Comparison of ENCODE assay signal across 10 cellular contexts in the genomic region with DNA sequence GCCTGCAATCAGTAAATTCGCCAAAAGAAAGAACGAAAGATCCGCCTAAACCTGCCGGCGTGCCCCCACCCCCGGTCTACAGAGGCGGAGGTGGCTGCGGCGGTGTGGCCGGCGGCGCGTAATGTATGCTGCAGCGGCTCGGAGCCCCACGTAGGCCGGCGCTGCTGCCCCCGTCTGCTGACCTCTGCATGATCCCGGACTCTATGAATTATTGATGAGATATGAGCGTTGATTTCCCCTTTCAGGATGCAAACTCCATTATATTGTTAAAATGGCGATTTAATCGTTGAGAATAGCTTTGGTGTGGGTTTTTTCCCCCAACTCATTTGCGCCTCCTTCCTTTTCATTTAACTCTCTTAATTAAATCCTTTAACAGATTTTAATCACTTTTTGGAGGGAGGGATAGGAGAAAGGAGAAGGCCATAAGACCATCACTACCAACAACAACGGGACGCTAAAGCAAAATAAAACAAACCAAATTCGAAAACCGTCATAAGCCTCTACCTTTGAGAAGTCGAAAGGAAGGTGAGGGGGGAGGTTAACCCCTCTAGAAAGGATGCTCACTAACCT. TPM values are rescaled to one million over a fixed set of nuclear protein-coding genes. Genes with fewer than 3 reads are reported as not detected.
DNase-seq lines count a peak whose midpoint lies in the region; ATAC-seq, FAIRE-seq and TF ChIP-seq lines count a peak whose summit lies in the region.
"Had no signal": no experiment of that assay in that cellular context is flagged by ENCODE, and none has a peak within 500 bp of the region (broad histone marks: within the 10 kb centered on the region; RNA-seq: fewer than 3 reads in every experiment).

No MANE protein-coding gene starts in this region.

- H3K27me3 ChIP-seq in tibial nerve, result peaks cover 0 to 100% of the 10 kb centered on the region in 2 donors
- H3K27me3 ChIP-seq: MG63 had no signal

- intact Hi-C loops in activated CD8-positive, alpha-beta T cell treated with anti-CD3 and anti-CD28 coated beads for 36 hours (cut with micrococcal nuclease), result no loop called here
- intact Hi-C loops in kidney (cut with DNase I), result no loop called here

- POLR2A ChIA-PET in activated CD8-positive, alpha-beta T cell treated with anti-CD3 and anti-CD28 coated beads for 36 hours (lab: Charles Lee), result interaction anchor here (0.8 to 1.3 kb wide), 2 partner anchors 37 to 45 kb away, joined by 3 read pairs; no protein-coding TSS in a partner anchor

- no peak for TF ChIP-seq EP300 in tibial nerve (IDR thresholded peaks at IDR 0.05)

- H3K4me3 Mint-ChIP-seq in activated T-cell treated with anti-CD3 and anti-CD28 coated beads, Interleukin-2, amount 50 U/mL, for 4 hours, result peak overlapping the region; percentile 85
- H3K4me3 Mint-ChIP-seq in activated CD8-positive, alpha-beta T cell treated with anti-CD3 and anti-CD28 coated beads for 36 hours, result peak overlapping the region; percentile 89

- H3K4me3 ChIP-seq in kidney (ENCODE audit: low read length in 2 of 2) (peak overlapping the region; percentile 88 to 93), tibial nerve (peak overlapping the region; percentile 43 to 63 (median 48))

- CTCF ChIA-PET in activated CD8-positive, alpha-beta T cell treated with anti-CD3 and anti-CD28 coated beads for 36 hours (lab: Charles Lee), result interaction anchor here (1.2 to 2.1 kb wide), 4 partner anchors 27 to 127 kb away, joined by 3 to 10 read pairs (median 6); no protein-coding TSS in a partner anchor

- peaks cover 29% of the 10 kb centered on the region for H3K4me1 Mint-ChIP-seq in activated T-cell treated with anti-CD3 and anti-CD28 coated beads, Interleukin-2, amount 50 U/mL, for 4 hours (ENCODE audit: low read depth)
- H3K4me1 Mint-ChIP-seq in activated CD8-positive, alpha-beta T cell treated with anti-CD3 and anti-CD28 coated beads for 36 hours (ENCODE audit: low read depth), result peaks cover 29% of the 10 kb centered on the region

- TF ChIP-seq POLR2A in tibial nerve (IDR thresholded peaks at IDR 0.05), result no peak

- H3K36me3 ChIP-seq in kidney (ENCODE audit: control insufficient read depth in 1 of 2, insufficient read depth in 2 of 2, low read length in 2 of 2), result no peaks in the 10 kb centered on the region
- H3K36me3 ChIP-seq in tibial nerve, result no peaks in the 10 kb centered on the region

- H3K27ac Mint-ChIP-seq in activated CD8-positive, alpha-beta T cell treated with anti-CD3 and anti-CD28 coated beads for 36 hours, result no peak overlapping the region

- TF ChIP-seq CTCF in activated CD8-positive, alpha-beta T cell treated with anti-CD3 and anti-CD28 coated beads for 36 hours (IDR thresholded peaks at IDR 0.05), result no peak
- TF ChIP-seq CTCF in kidney (IDR thresholded peaks at IDR 0.05; ENCODE audit: borderline replicate concordance, extremely low read depth, insufficient read depth) (no peak), tibial nerve (IDR thresholded peaks at IDR 0.05) (no peak)

- ATAC-seq in activated T-cell treated with anti-CD3 and anti-CD28 coated beads, Interleukin-2, amount 50 U/mL, for 4 hours, result no peak
- peak; percentile 32 for ATAC-seq in activated CD8-positive, alpha-beta T cell treated with anti-CD3 and anti-CD28 coated beads for 36 hours
- ATAC-seq in GM18867 (IDR thresholded peaks at IDR 0.05; ENCODE audit: unreplicated experiment), result no peak

- no peaks in the 10 kb centered on the region for H3K9me3 Mint-ChIP-seq in activated T-cell treated with anti-CD3 and anti-CD28 coated beads, Interleukin-2, amount 50 U/mL, for 4 hours
- H3K9me3 Mint-ChIP-seq in activated CD8-positive, alpha-beta T cell treated with anti-CD3 and anti-CD28 coated beads for 36 hours, result no peaks in the 10 kb centered on the region

- WGBS in tibial nerve, 2 donors, result 14 to 20% methylated on average over 29 of the region's 29 CpGs

- H3K27ac ChIP-seq in kidney (ENCODE audit: low read depth in 2 of 2, low read length in 2 of 2) (peak overlapping the region; percentile 93 to 98), tibial nerve (peak overlapping the region in 3 of 4 donors; percentile 64 to 87 (median 73))

- FAIRE-seq in kidney (lab: Jason Lieb, UNC), result no peak
- FAIRE-seq: bronchial epithelial cell had no signal

- DNase-seq in activated T-cell treated with anti-CD3 and anti-CD28 coated beads, Interleukin-2, amount 50 U/mL, for 4 hours, result peak; percentile 33
- no peak for DNase-seq in activated T-cell treated with anti-CD3 and anti-CD28 coated beads for 4 hours
- peak; percentile 73 for DNase-seq in activated CD8-positive, alpha-beta T cell treated with anti-CD3 and anti-CD28 coated beads for 36 hours
- DNase-seq in kidney, result no peak
- DNase-seq in tibial nerve (ENCODE audit: low spot score in 2 of 2), result no peak
- no peak for DNase-seq in amygdala (lab: John Stamatoyannopoulos, UW)
- no peak for DNase-seq in LoVo (ENCODE audit: low spot score)

- H3K4me1 ChIP-seq in kidney (ENCODE audit: control insufficient read depth in 1 of 2, insufficient read depth in 1 of 2, low read depth in 1 of 2, low read length in 2 of 2) (peaks cover 16 to 31% of the 10 kb centered on the region in 2 donors), tibial nerve (peaks cover 0 to 51% (median 9%) of the 10 kb centered on the region in 4 donors)

- no peaks in the 10 kb centered on the region for H3K36me3 Mint-ChIP-seq in activated T-cell treated with anti-CD3 and anti-CD28 coated beads, Interleukin-2, amount 50 U/mL, for 4 hours (ENCODE audit: insufficient read depth)
- no peaks in the 10 kb centered on the region for H3K36me3 Mint-ChIP-seq in activated CD8-positive, alpha-beta T cell treated with anti-CD3 and anti-CD28 coated beads for 36 hours (ENCODE audit: low read depth)

- H3K27me3 Mint-ChIP-seq in activated T-cell treated with anti-CD3 and anti-CD28 coated beads, Interleukin-2, amount 50 U/mL, for 4 hours (ENCODE audit: low read depth), result peaks cover 92% of the 10 kb centered on the region
- peaks cover 89% of the 10 kb centered on the region for H3K27me3 Mint-ChIP-seq in activated CD8-positive, alpha-beta T cell treated with anti-CD3 and anti-CD28 coated beads for 36 hours

- H3K9me3 ChIP-seq in kidney (ENCODE audit: control insufficient read depth in 1 of 2, low read length in 2 of 2) (no peaks in the 10 kb centered on the region), tibial nerve (no peaks in the 10 kb centered on the region)
- H3K9me3 ChIP-seq: MG63 had no signal

- H3K9ac ChIP-seq in kidney (ENCODE audit: low read length in 2 of 2), result peak overlapping the region; percentile 86 to 95

RNA-seq across cellular contexts. Expression of gene HOXB3, which starts 3.6 kb away (rescaled TPM):
- total RNA-seq in activated T-cell treated with anti-CD3 and anti-CD28 coated beads, Interleukin-2, amount 50 U/mL, for 4 hours, result 1 to 10 TPM in 1 of 3 donors, under 1 TPM in 2; 0.50 to 1.0 (median 0.81) TPM
- 1 to 10 TPM; 1.4 to 2.0 TPM for total RNA-seq in activated CD8-positive, alpha-beta T cell treated with anti-CD3 and anti-CD28 coated beads for 36 hours
- total RNA-seq in kidney, result 99.0 TPM
- 12.1 TPM for polyA plus RNA-seq in kidney (ENCODE audit: insufficient read depth, low read depth, low replicate concordance)
- 10 to 100 TPM in 2 of 4 donors, 1 to 10 TPM in 2; 3.7 to 14.1 (median 9.4) TPM for total RNA-seq in tibial nerve
- total RNA-seq: bronchial epithelial cell had no signal

RNA-seq across cellular contexts. Expression of gene HOXB5, which starts 7.1 kb away (rescaled TPM):
- total RNA-seq in activated T-cell treated with anti-CD3 and anti-CD28 coated beads, Interleukin-2, amount 50 U/mL, for 4 hours, result under 1 TPM in 1 of 3 donors, not detected in 2; 0.08 TPM
- total RNA-seq in activated CD8-positive, alpha-beta T cell treated with anti-CD3 and anti-CD28 coated beads for 36 hours, result not detected
- total RNA-seq in kidney (27.0 TPM), tibial nerve (1 to 10 TPM in 2 of 4 donors, not detected in 2; 1.6 to 1.8 TPM)
- polyA plus RNA-seq in kidney (ENCODE audit: insufficient read depth, low read depth, low replicate concordance), result 12.3 TPM
- total RNA-seq: bronchial epithelial cell had no signal

RNA-seq across cellular contexts. Expression of gene HOXB4, which starts 8.3 kb away (rescaled TPM):
- total RNA-seq in activated T-cell treated with anti-CD3 and anti-CD28 coated beads, Interleukin-2, amount 50 U/mL, for 4 hours, result 1 to 10 TPM in 2 of 3 donors, under 1 TPM in 1; 0.94 to 1.6 (median 1.4) TPM
- 1 to 10 TPM; 1.7 to 2.0 TPM for total RNA-seq in activated CD8-positive, alpha-beta T cell treated with anti-CD3 and anti-CD28 coated beads for 36 hours
- total RNA-seq in kidney (22.6 TPM), tibial nerve (1 to 10 TPM; 1.2 to 3.5 (median 2.0) TPM)
- 4.4 TPM for polyA plus RNA-seq in kidney (ENCODE audit: insufficient read depth, low read depth, low replicate concordance)
- total RNA-seq: bronchial epithelial cell had no signal

RNA-seq across cellular contexts. Expression of gene HOXB6, which starts 18.3 kb away (rescaled TPM):
- total RNA-seq in activated T-cell treated with anti-CD3 and anti-CD28 coated beads, Interleukin-2, amount 50 U/mL, for 4 hours, result under 1 TPM in 2 of 3 donors, not detected in 1; 0.24 to 0.27 TPM
- total RNA-seq in activated CD8-positive, alpha-beta T cell treated with anti-CD3 and anti-CD28 coated beads for 36 hours, result not detected
- total RNA-seq in kidney (90.2 TPM), tibial nerve (1 to 10 TPM in 3 of 4 donors, under 1 TPM in 1; 0.66 to 5.1 (median 2.9) TPM)
- 44.0 TPM for polyA plus RNA-seq in kidney (ENCODE audit: insufficient read depth, low read depth, low replicate concordance)
- total RNA-seq: bronchial epithelial cell had no signal

RNA-seq across cellular contexts. Expression of gene HOXB7, which starts 24.4 kb away (rescaled TPM):
- total RNA-seq in activated T-cell treated with anti-CD3 and anti-CD28 coated beads, Interleukin-2, amount 50 U/mL, for 4 hours, result under 1 TPM; 0.18 to 0.43 (median 0.38) TPM
- 1 to 10 TPM in 1 of 2 experiments, under 1 TPM in 1; 0.50 to 1.0 TPM for total RNA-seq in activated CD8-positive, alpha-beta T cell treated with anti-CD3 and anti-CD28 coated beads for 36 hours
- total RNA-seq in kidney (45.4 TPM), tibial nerve (1 to 10 TPM; 1.8 to 4.0 (median 2.3) TPM)
- 49.6 TPM for polyA plus RNA-seq in kidney (ENCODE audit: insufficient read depth, low read depth, low replicate concordance)
- total RNA-seq: bronchial epithelial cell had no signal

Comparison
In these comparisons a context has a peak if more than half of its experiments do, and no peak if none do; other contexts are left out.
1. DNase-seq: peak in activated T-cell treated with anti-CD3 and anti-CD28 coated beads, Interleukin-2, amount 50 U/mL, for 4 hours (single experiment) and activated CD8-positive, alpha-beta T cell treated with anti-CD3 and anti-CD28 coated beads for 36 hours (single experiment); none in activated T-cell treated with anti-CD3 and anti-CD28 coated beads for 4 hours (single experiment), kidney (single experiment), tibial nerve (0 of 2), amygdala (0 of 56) and LoVo (single experiment).
2. RNA of gene HOXB5, which starts 7.1 kb away (total RNA-seq): 27.0 TPM in kidney (single experiment); 1.6 to 1.8 TPM in tibial nerve, 0.08 TPM in activated T-cell treated with anti-CD3 and anti-CD28 coated beads, Interleukin-2, amount 50 U/mL, for 4 hours and not detected in activated CD8-positive, alpha-beta T cell treated with anti-CD3 and anti-CD28 coated beads for 36 hours; every median in the first group is over 10 times any median in the second.